6 cellular contexts compared by ENCODE assay signal in genomic region chr20:54248705-54249104, GRCh38. TPM values are rescaled to one million over a fixed set of nuclear protein-coding genes. Genes with fewer than 3 reads are reported as not detected.
DNase-seq lines count a peak whose midpoint lies in the region; ATAC-seq, FAIRE-seq and TF ChIP-seq lines count a peak whose summit lies in the region.
"Not testable (repeated sequence)": the region's sequence is repeated elsewhere in the genome, so short reads cannot be mapped to it uniquely, and the experiment has no call there.

No MANE protein-coding gene starts in this region.

- not testable (repeated sequence) for BruUV-seq in K562 (replicated peaks; lab: Mats Ljungman, UMichigan)

- DNase-seq in K562 (ENCODE audit: extremely low read depth in 1 of 4, low spot score in 3 of 4); endodermal cell; glutamatergic neuron; urothelium cell line (ENCODE audit: low spot score): not testable (repeated sequence)

- H3K4me2 ChIP-seq in K562 (ENCODE audit: insufficient read depth, low read length) = not testable (repeated sequence)

- H3K27ac ChIP-seq in HEK293 (ENCODE audit: extremely low read depth, low read depth, low read length); K562 (ENCODE audit: extremely low read depth, low read depth, low read length); endodermal cell (ENCODE audit: low read depth, low read length): not testable (repeated sequence)

- TF ChIP-seq POLR2A in K562 (conservative IDR thresholded peaks at IDR 0.05) = not testable (repeated sequence)

- H2AFZ ChIP-seq in K562 (ENCODE audit: low read depth, low read length) = not testable (repeated sequence)

- not testable (repeated sequence) for H3K4me1 Mint-ChIP-seq in activated T-helper 17 cell treated with anti-CD3 and anti-CD28 coated beads, Interleukin-2, amount 50 U/mL, for 72 hours; glutamatergic neuron (ENCODE audit: low read depth, unreplicated experiment)
- peaks cover 19% of the 10 kb centered on the region for H3K4me1 Mint-ChIP-seq in endodermal cell

- not testable (repeated sequence) for ATAC-seq in activated T-helper 17 cell treated with anti-CD3 and anti-CD28 coated beads, Interleukin-2, amount 50 U/mL, for 72 hours (replicated peaks); K562

- TF ChIP-seq EP300 in K562 (IDR thresholded peaks at IDR 0.05; ENCODE audit: low read length) = not testable (repeated sequence)

- not testable (repeated sequence) for TF ChIP-seq RAD21 in K562 (CRISPR knock-in tag; conservative IDR thresholded peaks at IDR 0.05 in 1 of 2, IDR thresholded peaks at IDR 0.05 in 1 of 2)

- intact Hi-C loops in K562 (cut with micrococcal nuclease) = not testable (repeated sequence)

- H3K36me3 Mint-ChIP-seq in activated T-helper 17 cell treated with anti-CD3 and anti-CD28 coated beads, Interleukin-2, amount 50 U/mL, for 72 hours (ENCODE audit: low read depth); endodermal cell (ENCODE audit: low read depth); glutamatergic neuron (ENCODE audit: unreplicated experiment): not testable (repeated sequence)

- not testable (repeated sequence) for FAIRE-seq in K562 (lab: Jason Lieb, UNC)
- FAIRE-seq in urothelium cell line (lab: Jason Lieb, UNC) = peak; percentile 5

- not testable (repeated sequence) for H4K20me1 ChIP-seq in K562 (replicated peaks; ENCODE audit: control insufficient read depth, insufficient read depth, low read length)

- not testable (repeated sequence) for H3K4me1 ChIP-seq in HEK293 (ENCODE audit: control insufficient read depth, insufficient read depth, low read length); K562 (replicated peaks in 1 of 2; ENCODE audit: control insufficient read depth in 2 of 2, insufficient read depth in 2 of 2, low read length in 2 of 2); endodermal cell (ENCODE audit: control insufficient read depth, insufficient read depth, low read length)

- H3K27me3 Mint-ChIP-seq in activated T-helper 17 cell treated with anti-CD3 and anti-CD28 coated beads, Interleukin-2, amount 50 U/mL, for 72 hours; endodermal cell (ENCODE audit: insufficient read depth); glutamatergic neuron (ENCODE audit: unreplicated experiment): not testable (repeated sequence)

- H3K36me3 ChIP-seq in HEK293 (ENCODE audit: control insufficient read depth in 2 of 2, insufficient read depth in 1 of 2, low read length in 2 of 2); K562 (ENCODE audit: control insufficient read depth, insufficient read depth, low read length); endodermal cell (ENCODE audit: control insufficient read depth, insufficient read depth, low read length): not testable (repeated sequence)

- CTCF ChIA-PET in HEK293 (lab: Yijun Ruan, JAX); K562 (lab: Yijun Ruan, JAX; ENCODE audit: low intra/inter-chr PET ratio): not testable (repeated sequence)

- H3K4me3 ChIP-seq in HEK293 (ENCODE audit: low read depth, low read length); K562: not testable (repeated sequence)
- peak overlapping the region; percentile 35 for H3K4me3 ChIP-seq in endodermal cell (ENCODE audit: low read length)

- not testable (repeated sequence) for TF ChIP-seq CTCF in HEK293 (tag by site-specific recombination; IDR thresholded peaks at IDR 0.05); K562 (IDR thresholded peaks at IDR 0.05 in 2 of 3, conservative IDR thresholded peaks at IDR 0.05 in 1 of 3; ENCODE audit: insufficient read depth in 2 of 3, low read depth in 1 of 3, low read length in 3 of 3); endodermal cell (conservative IDR thresholded peaks at IDR 0.05); glutamatergic neuron (IDR thresholded peaks at IDR 0.05; ENCODE audit: partially characterized antibody, unreplicated experiment)

- H3K9me3 Mint-ChIP-seq in activated T-helper 17 cell treated with anti-CD3 and anti-CD28 coated beads, Interleukin-2, amount 50 U/mL, for 72 hours; glutamatergic neuron (ENCODE audit: unreplicated experiment): not testable (repeated sequence)
- H3K9me3 Mint-ChIP-seq in endodermal cell = peaks cover 41% of the 10 kb centered on the region

- H3K9me1 ChIP-seq in K562 (ENCODE audit: control insufficient read depth, insufficient read depth, low read length) = not testable (repeated sequence)

- H3K27ac Mint-ChIP-seq in activated T-helper 17 cell treated with anti-CD3 and anti-CD28 coated beads, Interleukin-2, amount 50 U/mL, for 72 hours = peak overlapping the region; percentile 4
- H3K27ac Mint-ChIP-seq in endodermal cell = not testable (repeated sequence)
- peak overlapping the region; percentile 89 for H3K27ac Mint-ChIP-seq in glutamatergic neuron (ENCODE audit: unreplicated experiment)

- not testable (repeated sequence) for H3K4me3 Mint-ChIP-seq in activated T-helper 17 cell treated with anti-CD3 and anti-CD28 coated beads, Interleukin-2, amount 50 U/mL, for 72 hours; endodermal cell; glutamatergic neuron (ENCODE audit: unreplicated experiment)

- POLR2A ChIA-PET in HEK293 (lab: Yijun Ruan, JAX) = not testable (repeated sequence)
- POLR2A ChIA-PET in K562 (lab: Yijun Ruan, JAX) = interaction anchor here (1.2 kb wide), 1 partner anchor 9 kb away, joined by 3 read pairs; no protein-coding TSS in a partner anchor

- H3K79me2 ChIP-seq in K562 (ENCODE audit: control insufficient read depth, insufficient read depth, low read length) = not testable (repeated sequence)

- 0% methylated on average over 3 of the region's 4 CpGs for WGBS in K562 (ENCODE audit: insufficient coverage, low coverage, missing lambda C conversion rate)
- 84 to 97% methylated on average over 3 to 4 of the region's 4 CpGs for WGBS in endodermal cell (ENCODE audit: insufficient coverage in 1 of 2, insufficient read length in 1 of 2), 2 experiments

- H3K9ac ChIP-seq in K562 (ENCODE audit: insufficient read depth in 1 of 2, low read depth in 2 of 2, low read length in 2 of 2); endodermal cell (ENCODE audit: extremely low read depth, low read length, poor library complexity, severe bottlenecking): not testable (repeated sequence)

- in situ Hi-C loops in K562 (cut with MboI) = not testable (repeated sequence)

- H3K27me3 ChIP-seq in K562 (ENCODE audit: control insufficient read depth in 2 of 2, insufficient read depth in 2 of 2, low read length in 2 of 2); endodermal cell (ENCODE audit: control insufficient read depth, insufficient read depth, low read length, poor library complexity, severe bottlenecking): not testable (repeated sequence)

- not testable (repeated sequence) for H3K9me3 ChIP-seq in HEK293 (ENCODE audit: control insufficient read depth, insufficient read depth, low read depth, low read length); K562 (replicated peaks; ENCODE audit: control insufficient read depth, insufficient read depth, low read depth, low read length)
- H3K9me3 ChIP-seq in endodermal cell (ENCODE audit: control insufficient read depth, low read length) = peaks cover 13% of the 10 kb centered on the region

TF ChIP-seq in HEK293, 187 proteins besides CTCF, POLR2A, EP300 and RAD21:
- peak; percentile 87 for TF ChIP-seq ZNF146 (tag by site-specific recombination; IDR thresholded peaks at IDR 0.05)

TF ChIP-seq in K562, 482 proteins besides CTCF, POLR2A, EP300 and RAD21:
- TF ChIP-seq ZNF146 (CRISPR knock-in tag; IDR thresholded peaks at IDR 0.05; ENCODE audit: unreplicated experiment) (peak; percentile 77), RBM25 (IDR thresholded peaks at IDR 0.05; ENCODE audit: low read depth, low read length, severe bottlenecking) (peak; percentile 17)

RNA-seq across cellular contexts. Expression of gene PFDN4, which starts 40.8 kb away (rescaled TPM):
- 10 to 100 TPM; 32.5 to 35.8 TPM for total RNA-seq in activated T-helper 17 cell treated with anti-CD3 and anti-CD28 coated beads, Interleukin-2, amount 50 U/mL, for 72 hours
- total RNA-seq in K562 (2011; cell fraction: chromatin; rRNA removed; ENCODE audit: low replicate concordance) = 2.6 and 8.7 TPM in 2 replicates
- total RNA-seq in K562 (2011; cell fraction: nucleolus; rRNA removed) = 5.1 and 7.0 TPM in 2 replicates
- total RNA-seq in K562 (2011; cell fraction: nucleoplasm; rRNA removed) = 9.4 and 11.9 TPM in 2 replicates
- 58.8 and 103 TPM in 2 replicates for total RNA-seq in K562 (2014; rRNA removed)
- 143 and 183 TPM in 2 replicates for total RNA-seq in K562 (2014; rRNA removed; fragmentation: Illumina TruSeq; extraction: Trizol)
- total RNA-seq in K562 (2015; rRNA removed; fragmentation: Illumina TruSeq; extraction: Trizol) = 107 and 122 TPM in 2 replicates
- total RNA-seq in K562 (2021) = 53.1 and 60.1 TPM in 2 replicates
- 40.0 and 82.4 TPM in 2 replicates for polyA plus RNA-seq in K562 (2011; rRNA removed)
- polyA plus RNA-seq in K562 (2011; cell fraction: cytosol; rRNA removed) = 5.2 and 13.6 TPM in 2 replicates
- 4.4 and 7.0 TPM in 2 replicates for polyA plus RNA-seq in K562 (2011; cell fraction: nucleus; rRNA removed)
- polyA plus RNA-seq in K562 (2012) = 66.9 and 88.4 TPM in 2 replicates
- 151 and 174 TPM in 2 replicates for polyA plus RNA-seq in K562 (2014; fragmentation: Illumina TruSeq; extraction: Trizol)
- 100 to 1,000 TPM; 112 to 144 TPM for polyA plus RNA-seq in K562 (2014; fragmentation: Nextera tagmentation; extraction: Ambion mirVana)
- polyA plus RNA-seq in K562 (2014; rRNA removed) = 142 and 214 TPM in 2 replicates
- 25.9 and 29.3 TPM in 2 replicates for polyA minus RNA-seq in K562 (2011; rRNA and poly(A)+ RNA removed)
- polyA minus RNA-seq in K562 (2011; cell fraction: cytosol; rRNA and poly(A)+ RNA removed) = 7.1 and 11.0 TPM in 2 replicates
- polyA minus RNA-seq in K562 (2011; cell fraction: nucleus; rRNA and poly(A)+ RNA removed) = 3.9 and 6.0 TPM in 2 replicates
- 10 to 100 TPM; 72.7 to 89.8 TPM for total RNA-seq in endodermal cell
- 99.5 TPM for polyA plus RNA-seq in endodermal cell (2013, experiment 1 of 2)
- 128 TPM for polyA plus RNA-seq in endodermal cell (2013, experiment 2 of 2)
- 51.6 TPM for total RNA-seq in glutamatergic neuron (ENCODE audit: unreplicated experiment)
